In the genomic region with DNA sequence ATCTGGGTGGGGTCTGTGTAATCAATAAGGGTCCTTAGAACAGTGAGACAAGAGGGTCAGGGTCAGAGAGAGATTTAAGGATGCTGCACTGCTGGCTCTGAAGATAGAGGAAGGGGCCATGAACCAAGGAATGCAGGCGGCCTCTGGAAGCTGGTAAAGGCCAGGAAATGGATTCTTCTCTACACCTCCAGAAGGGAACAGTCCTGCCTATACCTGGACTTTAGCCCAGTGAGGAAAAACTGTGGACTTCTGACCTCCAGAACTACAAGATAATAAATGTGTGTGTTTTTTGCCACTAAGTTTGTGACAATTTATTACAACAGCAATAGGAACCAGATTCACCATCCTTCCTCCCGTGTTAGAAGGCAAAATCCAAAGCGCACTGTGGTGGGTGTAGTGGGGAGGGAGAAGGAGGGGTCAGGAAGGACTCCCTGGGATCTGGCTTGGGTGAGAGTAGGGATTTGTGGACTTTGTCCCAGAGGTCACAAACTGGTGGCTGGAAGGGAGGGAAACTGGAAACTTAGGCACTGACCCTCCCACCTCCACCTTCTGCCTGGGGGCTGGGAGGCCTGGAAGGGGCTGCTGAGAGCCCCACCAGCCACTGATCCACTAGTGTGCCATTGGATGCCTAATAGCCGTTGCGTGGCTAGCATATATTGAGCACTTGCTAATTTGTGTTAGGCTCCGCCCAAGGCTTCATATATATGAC, we compare ENCODE assay signal across 32 cellular contexts. TPM values are rescaled to one million over a fixed set of nuclear protein-coding genes. Genes with fewer than 3 reads are reported as not detected.
"Had no signal": no experiment of that assay in that cellular context is flagged by ENCODE, and none has a peak within 500 bp of the region (broad histone marks: within the 10 kb centered on the region; RNA-seq: fewer than 3 reads in every experiment).

No MANE protein-coding gene starts in this region.

- DNase-seq: colonic mucosa; cortex of kidney; effector CD8-positive, alpha-beta T cell; effector memory CD8-positive, alpha-beta T cell; endodermal cell; erythroblast; esophagus squamous epithelium; foreskin fibroblast; foreskin melanocyte; gastrocnemius medialis; glutamatergic neuron; head of caudate nucleus; heart right ventricle; hippocampal formation; left cardiac atrium; left ventricle myocardium inferior; lower lobe of right lung; mesenchymal stem cell had no signal

- H3K9me3 Mint-ChIP-seq: dendritic cell treated with granulocyte-macrophage colony-stimulating factor and Interleukin-4, amounts not matched to agents 40 ng/mL and 50 ng/mL, for 4 days; effector memory CD8-positive, alpha-beta T cell had no signal

- ATAC-seq: effector memory CD8-positive, alpha-beta T cell; gastrocnemius medialis; heart right ventricle; left cardiac atrium; left lobe of liver; lower lobe of right lung had no signal

- H3K27ac ChIP-seq: colonic mucosa, epithelial cell of prostate, esophagus squamous epithelium, gastrocnemius medialis, heart right ventricle, left ventricle myocardium inferior, lower lobe of right lung had no signal

- H3K4me3 ChIP-seq: colonic mucosa, esophagus squamous epithelium, gastrocnemius medialis, heart right ventricle, left ventricle myocardium inferior, lower lobe of right lung had no signal

- H3K36me3 ChIP-seq: colonic mucosa, esophagus squamous epithelium, gastrocnemius medialis, heart right ventricle, left ventricle myocardium inferior, lower lobe of right lung had no signal

- H3K9me3 ChIP-seq: colonic mucosa, esophagus squamous epithelium, gastrocnemius medialis, lower lobe of right lung had no signal

- H3K27ac Mint-ChIP-seq: dendritic cell treated with granulocyte-macrophage colony-stimulating factor and Interleukin-4, amounts not matched to agents 40 ng/mL and 50 ng/mL, for 4 days; effector memory CD8-positive, alpha-beta T cell; endodermal cell; mesothelial cell of epicardium had no signal

- FAIRE-seq: endometrium, islet of Langerhans, keratinocyte had no signal

- H3K27me3 ChIP-seq: colonic mucosa, gastrocnemius medialis had no signal

- H3K4me3 Mint-ChIP-seq: dendritic cell treated with granulocyte-macrophage colony-stimulating factor and Interleukin-4, amounts not matched to agents 40 ng/mL and 50 ng/mL, for 4 days; effector memory CD8-positive, alpha-beta T cell; endodermal cell; mesothelial cell of epicardium had no signal

- H3K4me1 Mint-ChIP-seq: mesothelial cell of epicardium had no signal

- H3K4me1 ChIP-seq: colonic mucosa, esophagus squamous epithelium, gastrocnemius medialis, heart right ventricle, left ventricle myocardium inferior, lower lobe of right lung had no signal

- H3K36me3 Mint-ChIP-seq: mesothelial cell of epicardium had no signal

RNA-seq across cellular contexts. Expression of a gene that starts 5.4 kb away (rescaled TPM):
- total RNA-seq: dermis microvascular lymphatic vessel endothelial cell, endodermal cell, esophagus squamous epithelium, gastrocnemius medialis, glomerular endothelial cell, kidney epithelial cell, left cardiac atrium, left ventricle myocardium inferior, lower leg skin, lower lobe of right lung, lung microvascular endothelial cell, mesothelial cell of epicardium had no signal
- polyA plus RNA-seq: keratinocyte had no signal

RNA-seq across cellular contexts. Expression of a gene that starts 12.9 kb away (rescaled TPM):
- total RNA-seq: dermis microvascular lymphatic vessel endothelial cell, endodermal cell, esophagus mucosa, esophagus squamous epithelium, glomerular endothelial cell, kidney epithelial cell, left cardiac atrium, left ventricle myocardium inferior, lower leg skin, lower lobe of right lung, lung microvascular endothelial cell had no signal
- polyA plus RNA-seq: keratinocyte had no signal

RNA-seq across cellular contexts. Expression of a gene that starts 24.7 kb away (rescaled TPM):
- total RNA-seq: dermis microvascular lymphatic vessel endothelial cell, endodermal cell, esophagus mucosa, esophagus squamous epithelium, gastrocnemius medialis, glomerular endothelial cell, heart right ventricle, kidney epithelial cell, left cardiac atrium, left ventricle myocardium inferior, lower lobe of right lung, lung microvascular endothelial cell, mesenteric fat pad, mesothelial cell of epicardium had no signal
- polyA plus RNA-seq: heart right ventricle, keratinocyte had no signal
